Comparison of ENCODE assay signal across 8 cellular contexts in genomic region chr12:4269279-4269991, GRCh38. TPM values are rescaled to one million over a fixed set of nuclear protein-coding genes. Genes with fewer than 3 reads are reported as not detected.
DNase-seq lines count a peak whose midpoint lies in the region; ATAC-seq and TF ChIP-seq lines count a peak whose summit lies in the region.

No MANE protein-coding gene starts in this region.

- peak overlapping the region; percentile 99 for H3K4me3 Mint-ChIP-seq in natural killer cell

- peak overlapping the region; percentile 92 to 98 for H3K27ac Mint-ChIP-seq in natural killer cell

- no peaks in the 10 kb centered on the region for H3K9me3 Mint-ChIP-seq in natural killer cell

- peaks cover 0 to 13% of the 10 kb centered on the region in 2 donors for H3K27me3 Mint-ChIP-seq in natural killer cell (ENCODE audit: low read depth in 2 of 2)

- ATAC-seq in esophagus mucosa (peak; percentile 2), natural killer cell (peak; percentile 30 to 64 (median 51)), HG02678 (IDR thresholded peaks at IDR 0.05; ENCODE audit: unreplicated experiment) (no peak)

- no peaks in the 10 kb centered on the region for H3K36me3 Mint-ChIP-seq in natural killer cell

- DNase-seq in NCI-H345 (lab: John Stamatoyannopoulos, UW) (peak; percentile 21), NCI-H345 treated with DMSO at 0.1 percent for 48 hours (lab: John Stamatoyannopoulos, UW; ENCODE audit: unreplicated experiment) (no peak), NCI-H446 (lab: John Stamatoyannopoulos, UW) (peak; percentile 19 to 73), activated T-cell treated with anti-CD3 and anti-CD28 coated beads for 24 hours (ENCODE audit: low read depth) (peak; percentile 93), natural killer cell (peak; percentile 91)
- DNase-seq in stimulated activated CD8-positive, alpha-beta memory T cell treated with anti-CD3 and anti-CD28 coated beads, Interleukin-7, amount 100 ng/mL, for 48 hours (ENCODE audit: extremely low read depth in 1 of 2, low read depth in 1 of 2), result peak; percentile 90

- intact Hi-C loops in natural killer cell (cut with micrococcal nuclease), result no loop called here

- peak; percentile 17 for TF ChIP-seq CTCF in natural killer cell (IDR thresholded peaks at IDR 0.05)

- H3K4me1 Mint-ChIP-seq in natural killer cell, result peaks cover 22 to 40% of the 10 kb centered on the region in 2 donors

RNA-seq across cellular contexts. Expression of gene CCND2, which starts 4.1 kb away (rescaled TPM):
- total RNA-seq in esophagus mucosa, result 48.9 TPM
- 100 to 1,000 TPM; 164 to 247 (median 228) TPM for total RNA-seq in natural killer cell

RNA-seq across cellular contexts. Expression of gene TIGAR, which starts 51.6 kb away (rescaled TPM):
- 6.1 TPM for total RNA-seq in esophagus mucosa
- 1 to 10 TPM; 6.1 to 7.4 (median 7.3) TPM for total RNA-seq in natural killer cell
